Comparison of ENCODE assay signal across 27 cellular contexts in genomic region chr21:38544681-38545080, GRCh38. TPM values are rescaled to one million over a fixed set of nuclear protein-coding genes. Genes with fewer than 3 reads are reported as not detected.
DNase-seq lines count a peak whose midpoint lies in the region; ATAC-seq and TF ChIP-seq lines count a peak whose summit lies in the region.
"Had no signal": no experiment of that assay in that cellular context is flagged by ENCODE, and none has a peak within 500 bp of the region (broad histone marks: within the 10 kb centered on the region; RNA-seq: fewer than 3 reads in every experiment).

No MANE protein-coding gene starts in this region.

- no peaks in the 10 kb centered on the region for H4K20me1 ChIP-seq in mammary epithelial cell (ENCODE audit: insufficient read depth, low read length)

- WGBS in mammary epithelial cell (ENCODE audit: low coverage, missing lambda C conversion rate): 93% methylated on average over 2 of the region's 2 CpGs

- H3K27me3 ChIP-seq in mammary epithelial cell (ENCODE audit: insufficient read depth, low read length) (no peaks in the 10 kb centered on the region), BE2C (no peaks in the 10 kb centered on the region)
- H3K27me3 ChIP-seq: SJCRH30, stomach had no signal

- no peak overlapping the region for H3K9ac ChIP-seq in mammary epithelial cell (ENCODE audit: insufficient read depth, low read length)
- H3K9ac ChIP-seq: KMS-11 had no signal

- in situ Hi-C loops in mammary epithelial cell (cut with MboI; ENCODE audit: low sequenced_read_pairs in 2 of 2): no loop called here

- CTCF ChIA-PET in mammary epithelial cell (lab: Charles Lee; ENCODE audit: low non-redundant PET): no interaction called here

- intact Hi-C loops in mammary epithelial cell (cut with micrococcal nuclease): no loop called here
- intact Hi-C loops in mucosa of descending colon (cut with DNase I, micrococcal nuclease): no loop called here

- DNase-seq in AG20443 (ENCODE audit: low spot score) (peak; percentile 37), LoVo (ENCODE audit: low spot score) (peak; percentile 9), mammary epithelial cell (peak; percentile 9), mucosa of descending colon (no peak), NCI-H2196 treated with DMSO at 0.1 percent for 48 hours (lab: John Stamatoyannopoulos, UW; ENCODE audit: unreplicated experiment) (no peak), hypothalamus (lab: John Stamatoyannopoulos, UW) (no peak), BE2C (no peak)
- DNase-seq: activated CD4-positive, alpha-beta T cell treated with anti-CD3 and anti-CD28 coated beads, Interleukin-2, amount 10 ng/mL, durations not matched to agents 24 days and 14 days; activated CD8-positive, alpha-beta memory T cell treated with anti-CD3 and anti-CD28 coated beads, Interleukin-2, amount 10 ng/mL, durations not matched to agents 7 days and 5 days; effector memory CD8-positive, alpha-beta T cell; H7; left colon; naive thymus-derived CD8-positive, alpha-beta T cell; NCI-H1092; NCI-H2029; NCI-H774; OCI-M1; retina; SJCRH30; stimulated activated CD4-positive, alpha-beta T cell treated with anti-CD3 and anti-CD28 coated beads, Interleukin-12 subunit alpha, Interleukin-12 subunit beta, amount 100 ng/mL, for 4 hours; stomach had no signal

- BruUV-seq in mammary epithelial cell (replicated peaks; lab: Mats Ljungman, UMichigan): no TSS peak

- H3K4me2 ChIP-seq in mammary epithelial cell (ENCODE audit: insufficient read depth, low read depth, low read length): no peak overlapping the region
- H3K4me2 ChIP-seq: KMS-11 had no signal

- no peak overlapping the region for H3K4me3 ChIP-seq in mammary epithelial cell (replicated peaks in 1 of 3; ENCODE audit: insufficient read depth in 1 of 3, low read depth in 2 of 3, low read length in 3 of 3)
- H3K4me3 ChIP-seq in mucosa of descending colon: no peak overlapping the region
- no peak overlapping the region for H3K4me3 ChIP-seq in BE2C (ENCODE audit: low read depth, low read length)
- H3K4me3 ChIP-seq: SJCRH30, stomach had no signal

- H3K9me3 ChIP-seq in mammary epithelial cell (replicated peaks; ENCODE audit: insufficient read depth, low read length) (no peaks in the 10 kb centered on the region), mucosa of descending colon (no peaks in the 10 kb centered on the region), BE2C (no peaks in the 10 kb centered on the region)
- H3K9me3 ChIP-seq: SJCRH30, stomach had no signal

- TF ChIP-seq CTCF in mammary epithelial cell (conservative IDR thresholded peaks at IDR 0.05 in 1 of 2, IDR thresholded peaks at IDR 0.05 in 1 of 2; ENCODE audit: extremely low read depth in 1 of 2, insufficient read depth in 1 of 2, low read depth in 1 of 2, low read length in 2 of 2) (no peak), mucosa of descending colon (IDR thresholded peaks at IDR 0.05) (no peak), BE2C (IDR thresholded peaks at IDR 0.05; ENCODE audit: low read depth, low read length) (no peak)

- H3K27ac ChIP-seq in mammary epithelial cell (ENCODE audit: insufficient read depth, low read depth, low read length): no peak overlapping the region
- H3K27ac ChIP-seq: KMS-11, SJCRH30, VCaP had no signal

- no peaks in the 10 kb centered on the region for H3K4me1 ChIP-seq in mammary epithelial cell (ENCODE audit: insufficient read depth, low read length)
- H3K4me1 ChIP-seq in mucosa of descending colon (ENCODE audit: low read depth): no peaks in the 10 kb centered on the region
- H3K4me1 ChIP-seq in BE2C: no peaks in the 10 kb centered on the region
- H3K4me1 ChIP-seq: SJCRH30, stomach had no signal

- dilution Hi-C loops in mammary epithelial cell (cut with HindIII; ENCODE audit: low sequenced_read_pairs): no loop called here

- H3K36me3 ChIP-seq in mammary epithelial cell (ENCODE audit: insufficient read depth, low read length) (no peaks in the 10 kb centered on the region), mucosa of descending colon (ENCODE audit: low read depth) (no peaks in the 10 kb centered on the region), BE2C (no peaks in the 10 kb centered on the region)
- H3K36me3 ChIP-seq: SJCRH30, stomach had no signal

- ATAC-seq in mucosa of descending colon (peak; percentile 20), HG03439 (IDR thresholded peaks at IDR 0.05; ENCODE audit: unreplicated experiment) (no peak)
- ATAC-seq: activated CD8-positive, alpha-beta memory T cell treated with anti-CD3 and anti-CD28 coated beads, Interleukin-2, amount 10 ng/mL, durations not matched to agents 7 days and 5 days; activated naive CD4-positive, alpha-beta T cell treated with anti-CD3 and anti-CD28 coated beads, Interleukin-2, amount 50 U/mL, for 72 hours; effector memory CD8-positive, alpha-beta T cell; left colon; naive thymus-derived CD8-positive, alpha-beta T cell had no signal

- no peak overlapping the region for H2AFZ ChIP-seq in mammary epithelial cell (ENCODE audit: low read depth, low read length)

- no peaks in the 10 kb centered on the region for H3K79me2 ChIP-seq in mammary epithelial cell (ENCODE audit: insufficient read depth, low read length)

RNA-seq across cellular contexts. Expression of gene ERG, which starts 46.4 kb away (rescaled TPM):
- total RNA-seq in mammary epithelial cell (under 1 TPM; 0.12 to 0.83 TPM), mucosa of descending colon (1 to 10 TPM; 4.0 to 8.4 (median 4.3) TPM)
- 0.26 TPM for polyA plus RNA-seq in mammary epithelial cell
- not detected for polyA minus RNA-seq in mammary epithelial cell
- 1.3 TPM for polyA plus RNA-seq in BE2C (2012; ENCODE audit: insufficient read depth, insufficient read length, low read depth)
- total RNA-seq: activated CD8-positive, alpha-beta memory T cell treated with anti-CD3 and anti-CD28 coated beads, Interleukin-2, amount 10 ng/mL, durations not matched to agents 7 days and 5 days; activated naive CD4-positive, alpha-beta T cell treated with anti-CD3 and anti-CD28 coated beads, Interleukin-2, amount 50 U/mL, for 72 hours; activated T-helper 1 cell treated with anti-CD3 and anti-CD28 coated beads, Interleukin-12 subunit alpha, Interleukin-12 subunit beta, Interleukin-2, Interleukin-4 antibody, amounts not matched to agents 30 ng/mL and 10 ng/mL and 1 ng/mL, durations not matched to agents 14 hours and 24 hours and 36 hours; G401; naive thymus-derived CD8-positive, alpha-beta T cell; SJCRH30 had no signal
- polyA plus RNA-seq: naive thymus-derived CD8-positive, alpha-beta T cell had no signal

Comparison
In these comparisons a context has a peak if more than half of its experiments do, and no peak if none do; other contexts are left out.
1. DNase-seq: peak in AG20443 (single experiment), LoVo (single experiment) and mammary epithelial cell (single experiment); none in mucosa of descending colon (0 of 3), NCI-H2196 treated with DMSO at 0.1 percent for 48 hours (single experiment), hypothalamus (0 of 51) and BE2C (single experiment).